8 cellular contexts compared by ENCODE assay signal in genomic region chr11:66421492-66422205, GRCh38. TPM values are rescaled to one million over a fixed set of nuclear protein-coding genes. Genes with fewer than 3 reads are reported as not detected.
DNase-seq lines count a peak whose midpoint lies in the region; ATAC-seq and TF ChIP-seq lines count a peak whose summit lies in the region.

No MANE protein-coding gene starts in this region.

- no peak for TF ChIP-seq POLR2A in tibial nerve (IDR thresholded peaks at IDR 0.05)

- peaks cover 25% of the 10 kb centered on the region for H3K4me1 Mint-ChIP-seq in activated naive CD8-positive, alpha-beta T cell treated with anti-CD3 and anti-CD28 coated beads for 36 hours
- peaks cover 23% of the 10 kb centered on the region for H3K4me1 Mint-ChIP-seq in glutamatergic neuron (ENCODE audit: low read depth, unreplicated experiment)

- no peaks in the 10 kb centered on the region for H3K36me3 Mint-ChIP-seq in activated naive CD8-positive, alpha-beta T cell treated with anti-CD3 and anti-CD28 coated beads for 36 hours
- no peaks in the 10 kb centered on the region for H3K36me3 Mint-ChIP-seq in glutamatergic neuron (ENCODE audit: unreplicated experiment)

- WGBS in tibial nerve, 2 donors, result 14 to 25% methylated on average over 21 to 34 of the region's 38 CpGs

- no peak overlapping the region for H3K9ac ChIP-seq in parathyroid adenoma

- peak; percentile 49 to 98 for TF ChIP-seq EP300 in tibial nerve (IDR thresholded peaks at IDR 0.05)

- H3K27ac ChIP-seq in HL-60 (replicated peaks) (no peak overlapping the region), parathyroid adenoma (peak overlapping the region; percentile 71), tibial nerve (no peak overlapping the region)

- no peak overlapping the region for H3K4me3 ChIP-seq in HL-60 (replicated peaks; ENCODE audit: insufficient read depth, low read length)
- H3K4me3 ChIP-seq in parathyroid adenoma (ENCODE audit: low read depth, low read length), result no peak overlapping the region
- H3K4me3 ChIP-seq in tibial nerve, result no peak overlapping the region

- H3K4me1 ChIP-seq in parathyroid adenoma, result peaks cover 4% of the 10 kb centered on the region
- H3K4me1 ChIP-seq in tibial nerve, result peaks cover 0 to 15% (median 4%) of the 10 kb centered on the region in 4 donors

- TF ChIP-seq CTCF in HL-60 (IDR thresholded peaks at IDR 0.05; ENCODE audit: insufficient read depth, low read length) (no peak), glutamatergic neuron (IDR thresholded peaks at IDR 0.05; ENCODE audit: partially characterized antibody, unreplicated experiment) (no peak), parathyroid adenoma (IDR thresholded peaks at IDR 0.05) (no peak), tibial nerve (IDR thresholded peaks at IDR 0.05) (peak in 2 of 5 experiments; percentile 35 to 59)

- H3K27me3 Mint-ChIP-seq in activated naive CD8-positive, alpha-beta T cell treated with anti-CD3 and anti-CD28 coated beads for 36 hours, result peaks cover 45% of the 10 kb centered on the region
- peaks cover 26% of the 10 kb centered on the region for H3K27me3 Mint-ChIP-seq in glutamatergic neuron (ENCODE audit: unreplicated experiment)

- H3K9me3 Mint-ChIP-seq in activated naive CD8-positive, alpha-beta T cell treated with anti-CD3 and anti-CD28 coated beads for 36 hours, result peaks cover 3% of the 10 kb centered on the region
- H3K9me3 Mint-ChIP-seq in glutamatergic neuron (ENCODE audit: unreplicated experiment), result peaks cover 10% of the 10 kb centered on the region

- ATAC-seq in HG03460 (IDR thresholded peaks at IDR 0.05; ENCODE audit: unreplicated experiment), result no peak

- no peak overlapping the region for H3K27ac Mint-ChIP-seq in activated naive CD8-positive, alpha-beta T cell treated with anti-CD3 and anti-CD28 coated beads for 36 hours
- no peak overlapping the region for H3K27ac Mint-ChIP-seq in glutamatergic neuron (ENCODE audit: unreplicated experiment)

- no peaks in the 10 kb centered on the region for H3K79me2 ChIP-seq in parathyroid adenoma

- H3K4me2 ChIP-seq in parathyroid adenoma (ENCODE audit: low read length), result no peak overlapping the region

- H3K36me3 ChIP-seq in parathyroid adenoma (ENCODE audit: control insufficient read depth, insufficient read depth, low read length) (no peaks in the 10 kb centered on the region), tibial nerve (no peaks in the 10 kb centered on the region)

- no peaks in the 10 kb centered on the region for H3K9me3 ChIP-seq in parathyroid adenoma (ENCODE audit: control insufficient read depth, low read length)
- no peaks in the 10 kb centered on the region for H3K9me3 ChIP-seq in tibial nerve

- H2AFZ ChIP-seq in parathyroid adenoma, result no peak overlapping the region

- H3K4me3 Mint-ChIP-seq in activated naive CD8-positive, alpha-beta T cell treated with anti-CD3 and anti-CD28 coated beads for 36 hours, result no peak overlapping the region
- H3K4me3 Mint-ChIP-seq in glutamatergic neuron (ENCODE audit: unreplicated experiment), result peak overlapping the region; percentile 88

- no peaks in the 10 kb centered on the region for H3K27me3 ChIP-seq in HL-60 (ENCODE audit: insufficient read depth, poor library complexity, severe bottlenecking)
- no peaks in the 10 kb centered on the region for H3K27me3 ChIP-seq in parathyroid adenoma (ENCODE audit: control insufficient read depth, insufficient read depth, low read length)
- peaks cover 0 to 26% of the 10 kb centered on the region in 2 donors for H3K27me3 ChIP-seq in tibial nerve

- DNase-seq in ELR (ENCODE audit: low read depth) (peak; percentile 88), HL-60 (ENCODE audit: low read depth in 1 of 2, low spot score in 1 of 2) (peak; percentile 73 to 74), T follicular helper cell (ENCODE audit: low read depth) (peak; percentile 82), glutamatergic neuron (peak; percentile 39), tibial nerve (ENCODE audit: low spot score in 2 of 2) (peak; percentile 86 to 96)
- DNase-seq in activated naive CD8-positive, alpha-beta T cell treated with anti-CD3 and anti-CD28 coated beads for 36 hours, result peak; percentile 82

RNA-seq across cellular contexts. Expression of gene NPAS4, which starts 0.8 kb away (rescaled TPM):
- total RNA-seq in activated naive CD8-positive, alpha-beta T cell treated with anti-CD3 and anti-CD28 coated beads for 36 hours, result under 1 TPM in 1 of 2 experiments, not detected in 1; 0.16 TPM
- total RNA-seq in glutamatergic neuron (ENCODE audit: unreplicated experiment) (0.78 TPM), tibial nerve (under 1 TPM in 1 of 4 donors, not detected in 3; 0.42 TPM)

RNA-seq across cellular contexts. Expression of gene MRPL11, which starts 17.0 kb away (rescaled TPM):
- total RNA-seq in activated naive CD8-positive, alpha-beta T cell treated with anti-CD3 and anti-CD28 coated beads for 36 hours, result 100 to 1,000 TPM; 159 to 161 TPM
- total RNA-seq in glutamatergic neuron (ENCODE audit: unreplicated experiment), result 27.5 TPM
- total RNA-seq in tibial nerve, result 10 to 100 TPM; 42.9 to 63.8 (median 53.9) TPM

RNA-seq across cellular contexts. Expression of gene PELI3, which starts 45.1 kb away (rescaled TPM):
- 1 to 10 TPM; 5.8 to 6.4 TPM for total RNA-seq in activated naive CD8-positive, alpha-beta T cell treated with anti-CD3 and anti-CD28 coated beads for 36 hours
- total RNA-seq in glutamatergic neuron (ENCODE audit: unreplicated experiment) (7.7 TPM), tibial nerve (10 to 100 TPM; 14.4 to 26.4 (median 20.4) TPM)

RNA-seq across cellular contexts. Expression of gene SLC29A2, which starts 50.1 kb away (rescaled TPM):
- 1 to 10 TPM; 8.1 to 9.0 TPM for total RNA-seq in activated naive CD8-positive, alpha-beta T cell treated with anti-CD3 and anti-CD28 coated beads for 36 hours
- total RNA-seq in glutamatergic neuron (ENCODE audit: unreplicated experiment) (2.8 TPM), tibial nerve (1 to 10 TPM; 1.5 to 5.4 (median 2.4) TPM)

RNA-seq across cellular contexts. Expression of gene DPP3, which starts 58.6 kb away (rescaled TPM):
- total RNA-seq in activated naive CD8-positive, alpha-beta T cell treated with anti-CD3 and anti-CD28 coated beads for 36 hours, result 10 to 100 TPM; 70.7 to 75.3 TPM
- total RNA-seq in glutamatergic neuron (ENCODE audit: unreplicated experiment) (72.0 TPM), tibial nerve (10 to 100 TPM; 12.2 to 41.8 (median 25.0) TPM)

Comparison
In these comparisons a context has a peak if more than half of its experiments do, and no peak if none do; other contexts are left out.
1. DNase-seq: peak in every context shown above with its lines; median percentile 91 in tibial nerve; 88 in ELR; 82 in T follicular helper cell; 82 in activated naive CD8-positive, alpha-beta T cell treated with anti-CD3 and anti-CD28 coated beads for 36 hours; 74 in HL-60; 39 in glutamatergic neuron.